ENCODE assay signal across 17 cellular contexts in genomic region chr20:59258103-59258705, GRCh38. TPM values are rescaled to one million over a fixed set of nuclear protein-coding genes. Genes with fewer than 3 reads are reported as not detected.
A peak's percentile ranks its signal among the peaks of the same experiment; 100 is the strongest.
DNase-seq lines count a peak whose midpoint lies in the region; ATAC-seq lines count a peak whose summit lies in the region.
"Had no signal": no experiment of that assay in that cellular context is flagged by ENCODE, and none has a peak within 500 bp of the region (broad histone marks: within the 10 kb centered on the region; RNA-seq: fewer than 3 reads in every experiment).

No MANE protein-coding gene starts in this region.

- no peaks in the 10 kb centered on the region for H3K9me3 Mint-ChIP-seq in activated naive CD4-positive, alpha-beta T cell treated with anti-CD3 and anti-CD28 coated beads for 36 hours
- no peaks in the 10 kb centered on the region for H3K9me3 Mint-ChIP-seq in activated T-helper 17 cell treated with anti-CD3 and anti-CD28 coated beads, Interleukin-2, amount 50 U/mL, for 72 hours
- H3K9me3 Mint-ChIP-seq in stimulated activated naive B cell treated with anti-CD40 and anti-IgM and Interleukin-4, amounts not matched to agents 10 μg/mL and 1 μg/mL and 100 μg/mL, for 72 hours, result no peaks in the 10 kb centered on the region

- CTCF ChIA-PET in activated naive CD4-positive, alpha-beta T cell treated with anti-CD3 and anti-CD28 coated beads for 36 hours (lab: Charles Lee), result interaction anchor here (0.8 to 1.6 kb wide), 4 partner anchors 19 to 146 kb away, joined by 3 to 6 read pairs (median 3); no protein-coding TSS in a partner anchor

- no peak overlapping the region for H3K4me3 Mint-ChIP-seq in activated naive CD4-positive, alpha-beta T cell treated with anti-CD3 and anti-CD28 coated beads for 36 hours
- H3K4me3 Mint-ChIP-seq in activated T-helper 17 cell treated with anti-CD3 and anti-CD28 coated beads, Interleukin-2, amount 50 U/mL, for 72 hours, result peak overlapping the region; percentile 57
- no peak overlapping the region for H3K4me3 Mint-ChIP-seq in stimulated activated naive B cell treated with anti-CD40 and anti-IgM and Interleukin-4, amounts not matched to agents 10 μg/mL and 1 μg/mL and 100 μg/mL, for 72 hours

- no peaks in the 10 kb centered on the region for H3K36me3 Mint-ChIP-seq in activated naive CD4-positive, alpha-beta T cell treated with anti-CD3 and anti-CD28 coated beads for 36 hours (ENCODE audit: low read depth)
- peaks cover 8% of the 10 kb centered on the region for H3K36me3 Mint-ChIP-seq in activated T-helper 17 cell treated with anti-CD3 and anti-CD28 coated beads, Interleukin-2, amount 50 U/mL, for 72 hours (ENCODE audit: low read depth)
- peaks cover 5 to 7% of the 10 kb centered on the region in 2 donors for H3K36me3 Mint-ChIP-seq in stimulated activated naive B cell treated with anti-CD40 and anti-IgM and Interleukin-4, amounts not matched to agents 10 μg/mL and 1 μg/mL and 100 μg/mL, for 72 hours

- no peaks in the 10 kb centered on the region for H3K27me3 Mint-ChIP-seq in activated naive CD4-positive, alpha-beta T cell treated with anti-CD3 and anti-CD28 coated beads for 36 hours (ENCODE audit: low read depth)
- H3K27me3 Mint-ChIP-seq in activated T-helper 17 cell treated with anti-CD3 and anti-CD28 coated beads, Interleukin-2, amount 50 U/mL, for 72 hours, result no peaks in the 10 kb centered on the region
- peaks cover 0 to 8% of the 10 kb centered on the region in 2 donors for H3K27me3 Mint-ChIP-seq in stimulated activated naive B cell treated with anti-CD40 and anti-IgM and Interleukin-4, amounts not matched to agents 10 μg/mL and 1 μg/mL and 100 μg/mL, for 72 hours

- ATAC-seq in activated T-helper 17 cell treated with anti-CD3 and anti-CD28 coated beads, Interleukin-2, amount 50 U/mL, for 72 hours (replicated peaks), result peak; percentile 51
- peak; percentile 55 to 58 for ATAC-seq in stimulated activated naive B cell treated with anti-CD40 and anti-IgM and Interleukin-4, amounts not matched to agents 10 μg/mL and 1 μg/mL and 100 μg/mL, for 72 hours (replicated peaks)
- ATAC-seq in GM18867 (IDR thresholded peaks at IDR 0.05; ENCODE audit: unreplicated experiment), result no peak
- no peak for ATAC-seq in HG03439 (IDR thresholded peaks at IDR 0.05; ENCODE audit: unreplicated experiment)

- peak overlapping the region; percentile 75 for H3K27ac Mint-ChIP-seq in activated naive CD4-positive, alpha-beta T cell treated with anti-CD3 and anti-CD28 coated beads for 36 hours
- H3K27ac Mint-ChIP-seq in activated T-helper 17 cell treated with anti-CD3 and anti-CD28 coated beads, Interleukin-2, amount 50 U/mL, for 72 hours, result peak overlapping the region; percentile 39
- H3K27ac Mint-ChIP-seq in stimulated activated naive B cell treated with anti-CD40 and anti-IgM and Interleukin-4, amounts not matched to agents 10 μg/mL and 1 μg/mL and 100 μg/mL, for 72 hours, result peak overlapping the region; percentile 47

- H3K4me1 Mint-ChIP-seq in activated naive CD4-positive, alpha-beta T cell treated with anti-CD3 and anti-CD28 coated beads for 36 hours (ENCODE audit: low read depth), result peaks cover 44% of the 10 kb centered on the region
- H3K4me1 Mint-ChIP-seq in activated T-helper 17 cell treated with anti-CD3 and anti-CD28 coated beads, Interleukin-2, amount 50 U/mL, for 72 hours, result peaks cover 26% of the 10 kb centered on the region
- peaks cover 13 to 22% of the 10 kb centered on the region in 2 donors for H3K4me1 Mint-ChIP-seq in stimulated activated naive B cell treated with anti-CD40 and anti-IgM and Interleukin-4, amounts not matched to agents 10 μg/mL and 1 μg/mL and 100 μg/mL, for 72 hours

- peak; percentile 23 for DNase-seq in activated naive CD4-positive, alpha-beta T cell treated with anti-CD3 and anti-CD28 coated beads for 36 hours
- DNase-seq in activated naive CD4-positive, alpha-beta T cell treated with Interleukin-2 at 50 U/mL for 16 hours, result no peak
- DNase-seq in MV-4-11 (lab: John Stamatoyannopoulos, UW), result peak; percentile 80
- DNase-seq in stimulated activated naive B cell treated with anti-CD40 and anti-IgM and Interleukin-4, amounts not matched to agents 10 μg/mL and 1 μg/mL and 100 μg/mL, for 72 hours, result no peak
- no peak for DNase-seq in kidney glomerular epithelial cell (lab: John Stamatoyannopoulos, UW)
- DNase-seq: activated CD8-positive, alpha-beta memory T cell treated with anti-CD3 and anti-CD28 coated beads, Interleukin-2, amount 50 U/mL, for 4 hours; cortex of kidney; erythroblast; IMR-90; islet precursor cell; NCI-H69; occipital lobe had no signal

- intact Hi-C loops in activated naive CD4-positive, alpha-beta T cell treated with anti-CD3 and anti-CD28 coated beads for 36 hours (cut with micrococcal nuclease), result loop anchor here (5.0 to 10.0 kb wide), 3 partner anchors 606 to 1633 kb away; partner anchors contain the start of genes RAB22A, STX16 and ZBP1

RNA-seq across cellular contexts. Expression of gene EDN3, which starts 42.2 kb away (rescaled TPM):
- total RNA-seq in activated naive CD4-positive, alpha-beta T cell treated with anti-CD3 and anti-CD28 coated beads for 36 hours, result not detected
- under 1 TPM in 1 of 2 donors, not detected in 1; 0.45 TPM for total RNA-seq in activated T-helper 17 cell treated with anti-CD3 and anti-CD28 coated beads, Interleukin-2, amount 50 U/mL, for 72 hours
- total RNA-seq: astrocyte, glomerular endothelial cell, IMR-90 had no signal

Comparison
In these comparisons a context has a peak if more than half of its experiments do, and no peak if none do; other contexts are left out.
1. DNase-seq: peak in activated naive CD4-positive, alpha-beta T cell treated with anti-CD3 and anti-CD28 coated beads for 36 hours (single experiment) and MV-4-11 (single experiment); none in activated naive CD4-positive, alpha-beta T cell treated with Interleukin-2 at 50 U/mL for 16 hours (single experiment), stimulated activated naive B cell treated with anti-CD40 and anti-IgM and Interleukin-4, amounts not matched to agents 10 μg/mL and 1 μg/mL and 100 μg/mL, for 72 hours (single experiment) and kidney glomerular epithelial cell (single experiment).
2. ATAC-seq: peak in activated T-helper 17 cell treated with anti-CD3 and anti-CD28 coated beads, Interleukin-2, amount 50 U/mL, for 72 hours (single experiment) and stimulated activated naive B cell treated with anti-CD40 and anti-IgM and Interleukin-4, amounts not matched to agents 10 μg/mL and 1 μg/mL and 100 μg/mL, for 72 hours (2 of 2); none in GM18867 (single experiment) and HG03439 (single experiment).
3. Peak in every context shown above with its lines, with median percentiles within 50 percentile points of each other: H3K27ac Mint-ChIP-seq.